In the genomic region with DNA sequence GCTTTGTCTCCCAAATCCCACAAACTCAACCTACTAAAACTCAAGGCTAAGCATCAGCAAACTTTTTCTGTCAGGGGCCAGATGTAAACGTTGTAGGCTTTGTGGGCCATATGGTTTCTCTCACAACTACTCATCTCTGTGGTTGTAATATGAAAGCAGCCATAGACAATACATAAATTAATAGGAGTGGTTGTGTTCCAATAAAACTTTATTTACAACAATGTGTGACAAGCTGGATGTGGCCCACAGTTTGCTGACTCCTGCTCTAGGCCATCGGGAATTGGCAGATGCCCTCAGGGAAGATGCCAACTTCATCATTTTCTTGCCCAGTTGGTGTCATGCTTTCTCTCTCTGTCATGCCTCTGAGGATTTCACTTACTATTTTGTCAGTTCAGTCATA, we compare ENCODE assay signal across 26 cellular contexts.
"Had no signal": no experiment of that assay in that cellular context is flagged by ENCODE, and none has a peak within 500 bp of the region (broad histone marks: within the 10 kb centered on the region; RNA-seq: fewer than 3 reads in every experiment).

No MANE protein-coding gene starts in this region.

- H3K36me3 ChIP-seq: adrenal gland, Peyer's patch, SJSA1 had no signal

- H3K4me3 ChIP-seq: adrenal gland, Peyer's patch, SJSA1 had no signal

- H3K27me3 ChIP-seq: adrenal gland, Peyer's patch, SJSA1 had no signal

- H3K27ac ChIP-seq: adrenal gland, Peyer's patch, RWPE1, SJSA1 had no signal

- DNase-seq: activated CD4-positive, alpha-beta T cell treated with anti-CD3 and anti-CD28 coated beads for 4 hours; activated CD8-positive, alpha-beta memory T cell treated with anti-CD3 and anti-CD28 coated beads, Interleukin-2, amount 50 U/mL, for 4 hours; activated CD8-positive, alpha-beta T cell treated with anti-CD3 and anti-CD28 coated beads for 36 hours; activated naive CD4-positive, alpha-beta T cell treated with anti-CD3 and anti-CD28 coated beads, Interleukin-2, amount 50 U/mL, for 16 hours; activated naive CD8-positive, alpha-beta T cell treated with anti-CD3 and anti-CD28 coated beads, Interleukin-2, amount 10 ng/mL, durations not matched to agents 7 days and 5 days; activated T-cell treated with anti-CD3 and anti-CD28 coated beads, Interleukin-2, amount 50 U/mL, for 1 hour; adrenal gland; anterior cingulate cortex; cerebellar nuclear complex; Kasumi-1; NCI-H1092; NCI-H1417; NCI-H1694; NCI-H2029 treated with DMSO at 0.1 percent for 48 hours; NCI-H345; NCI-H510A treated with DMSO at 0.1 percent for 48 hours; NCI-H69; NK-92 treated with Interleukin-12 subunit alpha and Interleukin-12 subunit beta, amount 100 ng/mL, for 24 hours; OCI-M1; Peyer's patch; SHP77; SW 1271 had no signal

- ATAC-seq: activated CD4-positive, CD25-positive, alpha-beta regulatory T cell treated with anti-CD3 and anti-CD28 coated beads, Interleukin-2, amount 50 U/mL, for 24 hours; activated CD8-positive, alpha-beta T cell treated with anti-CD3 and anti-CD28 coated beads for 36 hours; SK-N-SH treated with all-trans-retinoic acid at 6 μM for 48 hours had no signal

- H3K9me3 ChIP-seq: adrenal gland, Peyer's patch, SJSA1 had no signal

- H3K4me1 ChIP-seq: Peyer's patch had no signal
